ENCODE assay signal across 9 cellular contexts in the genomic region with DNA sequence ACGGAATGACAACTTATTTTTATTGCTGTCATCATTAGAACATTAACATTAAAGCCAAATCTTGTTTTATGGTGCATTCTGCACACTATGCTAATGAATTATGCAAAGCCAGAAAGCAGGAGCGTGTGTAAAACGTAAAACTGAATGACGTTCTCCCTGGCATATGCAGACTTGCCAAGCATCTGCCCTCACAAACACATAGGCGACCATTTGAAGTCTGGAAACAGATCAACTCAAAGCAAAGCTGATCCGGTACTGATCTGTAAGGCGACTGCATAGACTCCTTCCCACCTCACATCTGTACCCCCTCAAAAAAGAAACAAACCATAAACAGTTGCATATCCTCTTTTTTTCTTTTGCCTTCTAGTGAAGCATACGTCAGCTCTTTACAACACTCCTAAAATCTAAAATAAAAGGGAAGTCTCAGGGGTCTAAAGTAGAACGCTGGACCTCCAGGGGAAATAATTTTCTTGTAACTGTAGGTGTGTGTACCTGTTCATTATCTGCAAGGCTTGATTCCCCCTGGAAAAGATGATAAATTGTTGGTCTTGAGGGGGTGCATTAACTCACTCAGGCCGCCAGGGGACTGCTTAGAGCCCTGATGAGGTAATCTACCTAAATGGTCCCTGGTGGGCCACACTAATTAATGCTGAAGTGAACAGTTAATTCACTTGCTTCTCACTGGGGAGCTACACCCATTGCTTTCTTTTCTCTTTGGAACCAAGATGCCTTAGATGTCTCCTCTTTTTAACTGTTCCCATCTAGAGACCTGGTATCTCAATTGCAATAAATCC.
DNase-seq lines count a peak whose midpoint lies in the region; ATAC-seq, FAIRE-seq and TF ChIP-seq lines count a peak whose summit lies in the region.
"Had no signal": no experiment of that assay in that cellular context is flagged by ENCODE, and none has a peak within 500 bp of the region (broad histone marks: within the 10 kb centered on the region; RNA-seq: fewer than 3 reads in every experiment).

No MANE protein-coding gene starts in this region.

- peak overlapping the region in 2 of 3 experiments; percentile 4 to 35 for H3K4me3 Mint-ChIP-seq in nephron

- H3K4me1 Mint-ChIP-seq in nephron: peaks cover 62% of the 10 kb centered on the region

- H3K27me3 ChIP-seq in SU-DHL-6 (ENCODE audit: low read length) (no peaks in the 10 kb centered on the region), stomach (no peaks in the 10 kb centered on the region)

- H3K79me2 ChIP-seq in SU-DHL-6 (ENCODE audit: insufficient read depth, low read length): no peaks in the 10 kb centered on the region

- H3K36me3 ChIP-seq in SU-DHL-6 (ENCODE audit: low read length) (no peaks in the 10 kb centered on the region), stomach (no peaks in the 10 kb centered on the region)

- H3K4me1 ChIP-seq in stomach: peaks cover 6 to 73% (median 30%) of the 10 kb centered on the region in 4 donors

- intact Hi-C loops in left colon (cut with DNase I, micrococcal nuclease) (no loop called here), stomach (cut with DNase I; ENCODE audit: low total_unique reads) (no loop called here)

- no peaks in the 10 kb centered on the region for H3K9me3 Mint-ChIP-seq in nephron

- no peak for DNase-seq in GM18507 (ENCODE audit: extremely low spot score, insufficient read length, low read depth)
- no peak for DNase-seq in substantia nigra (lab: John Stamatoyannopoulos, UW)
- no peak for DNase-seq in left colon
- DNase-seq in stimulated activated naive CD8-positive, alpha-beta T cell treated with anti-CD3 and anti-CD28 coated beads, Interleukin-15, Interleukin-2, amounts not matched to agents 100 U/mL and 50 U/mL, for 24 hours: no peak
- DNase-seq in stomach: no peak
- DNase-seq: activated CD4-positive, alpha-beta T cell treated with anti-CD3 and anti-CD28 coated beads for 1 hour had no signal

- ATAC-seq in HG02885 (IDR thresholded peaks at IDR 0.05; ENCODE audit: poor library complexity, unreplicated experiment) (peak; percentile 71), left colon (no peak)
- no peak for ATAC-seq in stimulated activated naive CD8-positive, alpha-beta T cell treated with anti-CD3 and anti-CD28 coated beads, Interleukin-15, Interleukin-2, amounts not matched to agents 100 U/mL and 50 U/mL, for 24 hours

- WGBS in stomach, 5 donors: 62 to 76% (median 74%) methylated on average over 10 of the region's 10 CpGs

- TF ChIP-seq CTCF in SU-DHL-6 (IDR thresholded peaks at IDR 0.05; ENCODE audit: insufficient read depth, low read length, poor library complexity, severe bottlenecking) (peak; percentile 48), nephron (IDR thresholded peaks at IDR 0.05; ENCODE audit: unreplicated experiment in 3 of 3) (peak; percentile 39 to 49 (median 45)), stomach (IDR thresholded peaks at IDR 0.05) (no peak)

- TF ChIP-seq POLR2A in stomach (IDR thresholded peaks at IDR 0.05): no peak

- H3K36me3 Mint-ChIP-seq in nephron (ENCODE audit: low read depth): no peaks in the 10 kb centered on the region

- no peak overlapping the region for H3K9ac ChIP-seq in SU-DHL-6 (ENCODE audit: low read length)

- H3K27ac ChIP-seq in SU-DHL-6 (ENCODE audit: low read depth, low read length) (no peak overlapping the region), substantia nigra (ENCODE audit: low read depth, low read length, poor library complexity, severe bottlenecking) (no peak overlapping the region), stomach (peak overlapping the region in 2 of 5 donors; percentile 16 to 70)

- H3K27me3 Mint-ChIP-seq in nephron (ENCODE audit: low read depth): no peaks in the 10 kb centered on the region

- no peak overlapping the region for H2AFZ ChIP-seq in SU-DHL-6 (ENCODE audit: low read depth, low read length, severe bottlenecking)

- peak overlapping the region; percentile 85 to 93 (median 92) for H3K27ac Mint-ChIP-seq in nephron

- H3F3A ChIP-seq in SU-DHL-6 (ENCODE audit: insufficient read depth): no peaks in the 10 kb centered on the region

- TF ChIP-seq EP300 in stomach (IDR thresholded peaks at IDR 0.05): no peak

- no peaks in the 10 kb centered on the region for H4K20me1 ChIP-seq in SU-DHL-6 (ENCODE audit: low read depth, low read length)

- no peak overlapping the region for H3K4me3 ChIP-seq in SU-DHL-6 (ENCODE audit: insufficient read depth, low read length, poor library complexity, severe bottlenecking)
- H3K4me3 ChIP-seq in stomach: no peak overlapping the region

- FAIRE-seq in GM18507 (lab: Jason Lieb, UNC): peak; percentile 33

- H3K9me2 ChIP-seq in SU-DHL-6 (replicated peaks; ENCODE audit: insufficient read depth, low read length): no peaks in the 10 kb centered on the region

- H3K4me2 ChIP-seq in SU-DHL-6 (ENCODE audit: low read depth, low read length, poor library complexity, severe bottlenecking): no peak overlapping the region

- no peaks in the 10 kb centered on the region for H3K9me3 ChIP-seq in SU-DHL-6 (ENCODE audit: insufficient read depth, low read length)
- H3K9me3 ChIP-seq in stomach: no peaks in the 10 kb centered on the region

Comparison
In these comparisons a context has a peak if more than half of its experiments do, and no peak if none do; other contexts are left out.
1. CTCF ChIP-seq: peak in SU-DHL-6 (single experiment) and nephron (3 of 3); none in stomach (0 of 7).